ENCODE assay signal across 9 cellular contexts in the genomic region with DNA sequence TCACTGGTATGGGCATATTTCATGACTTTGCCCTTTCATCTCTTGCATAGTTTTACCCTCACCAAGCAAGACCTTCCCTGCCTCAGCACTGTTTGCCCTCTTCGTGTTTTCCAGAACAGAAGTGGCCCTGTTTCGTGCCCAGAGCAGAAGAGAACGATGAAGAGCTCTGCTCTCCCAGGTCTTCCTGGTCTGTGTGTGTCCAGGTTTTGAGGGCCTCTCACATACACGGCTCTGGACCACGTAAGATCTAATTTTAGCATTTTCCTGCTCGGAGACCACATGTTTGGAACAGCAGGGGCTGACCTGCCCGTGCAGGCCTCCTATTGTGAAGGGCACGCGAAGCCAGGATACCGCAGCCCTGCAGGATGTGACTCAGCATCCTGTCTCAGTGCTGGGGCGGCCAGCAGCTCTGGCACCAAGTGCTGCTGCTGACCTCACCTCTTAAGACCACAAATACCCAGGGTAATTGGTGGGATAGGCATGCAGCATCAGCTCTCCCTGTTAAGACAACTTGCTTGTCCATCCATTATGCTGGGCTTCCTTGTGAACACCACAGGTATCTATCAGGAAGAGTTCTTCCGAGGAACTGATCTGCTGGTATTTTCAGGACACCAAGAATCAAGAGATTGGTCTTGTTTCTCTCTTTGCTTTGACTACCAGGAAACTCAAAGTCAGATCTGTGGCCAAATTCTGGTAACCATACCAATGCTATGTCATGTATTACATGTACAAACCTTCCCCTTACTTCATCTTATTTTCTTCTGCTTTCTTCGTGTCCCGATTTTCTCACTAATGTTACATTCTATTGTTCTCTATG. TPM values are rescaled to one million over a fixed set of nuclear protein-coding genes. Genes with fewer than 3 reads are reported as not detected.
A peak's percentile ranks its signal among the peaks of the same experiment; 100 is the strongest.
DNase-seq lines count a peak whose midpoint lies in the region; ATAC-seq and TF ChIP-seq lines count a peak whose summit lies in the region.
"Had no signal": no experiment of that assay in that cellular context is flagged by ENCODE, and none has a peak within 500 bp of the region (broad histone marks: within the 10 kb centered on the region; RNA-seq: fewer than 3 reads in every experiment).

No MANE protein-coding gene starts in this region.

- H3K27me3 ChIP-seq in cardiac muscle cell = no peaks in the 10 kb centered on the region

- H3K27ac Mint-ChIP-seq in CD14-positive monocyte = peak overlapping the region; percentile 95 to 98 (median 98)

- peak overlapping the region; percentile 47 to 75 for H3K4me3 Mint-ChIP-seq in CD14-positive monocyte

- no peak overlapping the region for H3K4me3 ChIP-seq in cardiac muscle cell
- H3K4me3 ChIP-seq in retinal pigment epithelial cell (ENCODE audit: low read length) = no peak overlapping the region

- DNase-seq in CD14-positive monocyte (ENCODE audit: low spot score) (peak; percentile 93), SHP77 treated with DMSO at 0.1 percent for 48 hours (lab: John Stamatoyannopoulos, UW) (peak; percentile 94), cardiac muscle cell (ENCODE audit: low read depth in 1 of 2, low spot score in 1 of 2) (peak; percentile 91 to 100), retinal pigment epithelial cell (ENCODE audit: low read depth) (peak; percentile 100), OCI-M2 (lab: John Stamatoyannopoulos, UW; ENCODE audit: unreplicated experiment) (no peak)
- DNase-seq in activated naive CD4-positive, alpha-beta T cell treated with anti-CD3 and anti-CD28 coated beads, Interleukin-2, amount 50 U/mL, for 16 hours = peak; percentile 33

- peaks cover 60% of the 10 kb centered on the region for H3K4me1 Mint-ChIP-seq in CD14-positive monocyte

- no peaks in the 10 kb centered on the region for H3K9me3 ChIP-seq in cardiac muscle cell (ENCODE audit: low read depth)

- H3K36me3 Mint-ChIP-seq in CD14-positive monocyte = peaks cover 62 to 65% of the 10 kb centered on the region in 2 donors

- no peaks in the 10 kb centered on the region for H3K9me3 Mint-ChIP-seq in CD14-positive monocyte

- peaks cover 33% of the 10 kb centered on the region for H3K4me1 ChIP-seq in cardiac muscle cell (ENCODE audit: low read depth)

- intact Hi-C loops in CD14-positive monocyte (cut with micrococcal nuclease) = loop anchor here in 1 of 2 donors (2.0 kb wide), 1 partner anchor 16 kb away; no protein-coding TSS in a partner anchor

- peak overlapping the region; percentile 90 for H3K27ac ChIP-seq in cardiac muscle cell
- H3K27ac ChIP-seq: VCaP had no signal

- TF ChIP-seq CTCF in CD14-positive monocyte (IDR thresholded peaks at IDR 0.05) (no peak), cardiac muscle cell (IDR thresholded peaks at IDR 0.05; ENCODE audit: low read depth, low read length) (no peak), retinal pigment epithelial cell (conservative IDR thresholded peaks at IDR 0.05; ENCODE audit: low read depth, low read length) (no peak)

- H3K36me3 ChIP-seq in cardiac muscle cell = no peaks in the 10 kb centered on the region

- peaks cover 0 to 2% (median 0%) of the 10 kb centered on the region in 3 donors for H3K27me3 Mint-ChIP-seq in CD14-positive monocyte (ENCODE audit: low read depth in 3 of 3)

- ATAC-seq in GM19372 (IDR thresholded peaks at IDR 0.05; ENCODE audit: low read depth, unreplicated experiment) (peak; percentile 97), HG03469 (IDR thresholded peaks at IDR 0.05; ENCODE audit: unreplicated experiment) (peak; percentile 88)

RNA-seq across cellular contexts. Expression of gene SSH1, which starts 19.0 kb away (rescaled TPM):
- 1 to 10 TPM; 5.2 to 8.7 TPM for polyA plus RNA-seq in CD14-positive monocyte
- total RNA-seq in cardiac muscle cell = 15.9 and 26.1 TPM in 2 replicates
- polyA plus RNA-seq in cardiac muscle cell = 17.7 and 19.1 TPM in 2 replicates

RNA-seq across cellular contexts. Expression of gene DAO, which starts 41.5 kb away (rescaled TPM):
- polyA plus RNA-seq in CD14-positive monocyte = not detected
- total RNA-seq in cardiac muscle cell = not detected in 2 replicates
- polyA plus RNA-seq in cardiac muscle cell = 0.72 TPM in 1 of 2 replicates, not detected in the other
